Comparison of ENCODE assay signal across 6 cellular contexts in genomic region chr17:73424571-73424970, GRCh38.
"Had no signal": no experiment of that assay in that cellular context is flagged by ENCODE, and none has a peak within 500 bp of the region (broad histone marks: within the 10 kb centered on the region; RNA-seq: fewer than 3 reads in every experiment).

No MANE protein-coding gene starts in this region.

- H2AFZ ChIP-seq: GM23248 had no signal

- H3K4me3 ChIP-seq: GM23248 had no signal

- H3K9ac ChIP-seq: GM23248 had no signal

- DNase-seq: GM23248, GOT3, H7, HCEC 1CT, IMR-90, KBM-7 had no signal

- H3K27ac ChIP-seq: GM23248 had no signal
